ENCODE assay signal across 18 cellular contexts in genomic region chr18:77119851-77120491, GRCh38. TPM values are rescaled to one million over a fixed set of nuclear protein-coding genes. Genes with fewer than 3 reads are reported as not detected.
A peak's percentile ranks its signal among the peaks of the same experiment; 100 is the strongest.
DNase-seq lines count a peak whose midpoint lies in the region; ATAC-seq lines count a peak whose summit lies in the region.
"Had no signal": no experiment of that assay in that cellular context is flagged by ENCODE, and none has a peak within 500 bp of the region (broad histone marks: within the 10 kb centered on the region; RNA-seq: fewer than 3 reads in every experiment).

No MANE protein-coding gene starts in this region.

- peak overlapping the region; percentile 58 to 98 (median 84) for H3K4me2 ChIP-seq in BLaER1 treated with 17β-estradiol and CSF1 and Interleukin-3, amounts not matched to agents 10 nM and 100 nM

- no peaks in the 10 kb centered on the region for H3K9me3 Mint-ChIP-seq in CD8-positive, alpha-beta memory T cell
- H3K9me3 Mint-ChIP-seq in activated T-cell treated with anti-CD3 and anti-CD28 coated beads, Interleukin-2, amount 50 U/mL, for 72 hours, result peaks cover 0 to 3% of the 10 kb centered on the region in 2 donors
- H3K9me3 Mint-ChIP-seq: H9 had no signal

- peaks cover 44 to 89% (median 73%) of the 10 kb centered on the region in 11 experiments for H3K36me3 ChIP-seq in BLaER1 treated with 17β-estradiol and CSF1 and Interleukin-3, amounts not matched to agents 10 nM and 100 nM
- H3K36me3 ChIP-seq in CD8-positive, alpha-beta memory T cell (ENCODE audit: insufficient read depth, low read length), result peaks cover 4% of the 10 kb centered on the region
- H3K36me3 ChIP-seq: adrenal gland had no signal

- CTCF ChIA-PET in CD8-positive, alpha-beta memory T cell (lab: Charles Lee), result interaction anchor here (0.7 to 6.5 kb wide), 2 partner anchors 12 kb away, joined by 3 to 56 read pairs; partner anchors contain the start of gene MBP

- peaks cover 80 to 92% (median 91%) of the 10 kb centered on the region in 3 donors for H3K4me1 Mint-ChIP-seq in CD8-positive, alpha-beta memory T cell
- H3K4me1 Mint-ChIP-seq in activated T-cell treated with anti-CD3 and anti-CD28 coated beads, Interleukin-2, amount 50 U/mL, for 72 hours (ENCODE audit: low read depth), result peaks cover 86% of the 10 kb centered on the region

- POLR2A ChIA-PET in CD8-positive, alpha-beta memory T cell (lab: Charles Lee), result interaction anchor here (0.9 kb wide), 1 partner anchor 11 kb away, joined by 4 read pairs; no protein-coding TSS in a partner anchor

- H4K20me1 ChIP-seq in BLaER1 treated with 17β-estradiol and CSF1 and Interleukin-3, amounts not matched to agents 10 nM and 100 nM, result peaks cover 28 to 93% (median 85%) of the 10 kb centered on the region in 11 experiments; a peak in 19 of 22 replicates

- ATAC-seq in activated T-cell treated with anti-CD3 and anti-CD28 coated beads, Interleukin-2, amount 50 U/mL, for 72 hours (replicated peaks in 1 of 2), result no peak
- no peak for ATAC-seq in HG03039 (IDR thresholded peaks at IDR 0.05; ENCODE audit: unreplicated experiment)
- ATAC-seq in HG03045 (IDR thresholded peaks at IDR 0.05; ENCODE audit: unreplicated experiment), result no peak
- ATAC-seq: K562 had no signal

- no peak for DNase-seq in CD8-positive, alpha-beta memory T cell
- DNase-seq in activated T-cell treated with anti-CD3 and anti-CD28 coated beads, Interleukin-2, amount 50 U/mL, for 72 hours, result no peak
- DNase-seq in mesenteric fat pad (ENCODE audit: low spot score), result peak; percentile 76
- no peak for DNase-seq in effector CD8-positive, alpha-beta T cell (lab: John Stamatoyannopoulos, UW)
- DNase-seq in NCI-H345 treated with DMSO at 0.1 percent for 48 hours (lab: John Stamatoyannopoulos, UW; ENCODE audit: unreplicated experiment), result no peak
- DNase-seq: activated CD4-positive, CD25-positive, alpha-beta regulatory T cell treated with anti-CD3 and anti-CD28 coated beads, Interleukin-2, amount 50 U/mL, for 72 hours; esophagus squamous epithelium; H9; NCI-H1930; SHP77 treated with DMSO at 0.1 percent for 48 hours; stimulated activated CD4-positive, alpha-beta T cell treated with anti-CD3 and anti-CD28 coated beads, Interleukin-4, amount 100 ng/mL, for 1 hour had no signal

- H3K4me3 Mint-ChIP-seq in CD8-positive, alpha-beta memory T cell, result peak overlapping the region in 2 of 7 donors; percentile 11 to 38
- H3K4me3 Mint-ChIP-seq in activated T-cell treated with anti-CD3 and anti-CD28 coated beads, Interleukin-2, amount 50 U/mL, for 72 hours, result no peak overlapping the region
- H3K4me3 Mint-ChIP-seq: H9 had no signal

- no peaks in the 10 kb centered on the region for H3K27me3 Mint-ChIP-seq in CD8-positive, alpha-beta memory T cell
- no peaks in the 10 kb centered on the region for H3K27me3 Mint-ChIP-seq in activated T-cell treated with anti-CD3 and anti-CD28 coated beads, Interleukin-2, amount 50 U/mL, for 72 hours (ENCODE audit: low read depth)
- H3K27me3 Mint-ChIP-seq: progenitor cell of endocrine pancreas had no signal

- H3K27ac Mint-ChIP-seq in CD8-positive, alpha-beta memory T cell, result peak overlapping the region in 6 of 8 donors; percentile 12 to 96 (median 80)
- H3K27ac Mint-ChIP-seq in activated T-cell treated with anti-CD3 and anti-CD28 coated beads, Interleukin-2, amount 50 U/mL, for 72 hours, result peak overlapping the region; percentile 18
- H3K27ac Mint-ChIP-seq: progenitor cell of endocrine pancreas had no signal

- peak overlapping the region; percentile 45 to 74 (median 64); a peak in 20 of 22 replicates for H3K27ac ChIP-seq in BLaER1 treated with 17β-estradiol and CSF1 and Interleukin-3, amounts not matched to agents 10 nM and 100 nM
- no peak overlapping the region for H3K27ac ChIP-seq in CD8-positive, alpha-beta memory T cell (ENCODE audit: low read depth, low read length)
- H3K27ac ChIP-seq: adrenal gland, esophagus squamous epithelium had no signal

- H3K4me1 ChIP-seq in BLaER1 treated with 17β-estradiol and CSF1 and Interleukin-3, amounts not matched to agents 10 nM and 100 nM, result peaks cover 85 to 95% (median 93%) of the 10 kb centered on the region in 10 experiments
- H3K4me1 ChIP-seq in CD8-positive, alpha-beta memory T cell (ENCODE audit: insufficient read depth, low read length), result peaks cover 85% of the 10 kb centered on the region

- H3K36me3 Mint-ChIP-seq in CD8-positive, alpha-beta memory T cell, result peaks cover 0 to 65% (median 9%) of the 10 kb centered on the region in 3 donors
- peaks cover 8 to 29% of the 10 kb centered on the region in 2 donors for H3K36me3 Mint-ChIP-seq in activated T-cell treated with anti-CD3 and anti-CD28 coated beads, Interleukin-2, amount 50 U/mL, for 72 hours (ENCODE audit: insufficient read depth in 2 of 2)

- H3K27me3 ChIP-seq in BLaER1 treated with 17β-estradiol and CSF1 and Interleukin-3, amounts not matched to agents 10 nM and 100 nM, result no peaks in the 10 kb centered on the region
- H3K27me3 ChIP-seq in CD8-positive, alpha-beta memory T cell (ENCODE audit: insufficient read depth, low read length, poor library complexity, severe bottlenecking), result no peaks in the 10 kb centered on the region
- H3K27me3 ChIP-seq: adrenal gland, esophagus squamous epithelium had no signal

- no peaks in the 10 kb centered on the region for H3K9me3 ChIP-seq in BLaER1 treated with 17β-estradiol and CSF1 and Interleukin-3, amounts not matched to agents 10 nM and 100 nM (replicated peaks in 1 of 11)
- H3K9me3 ChIP-seq in CD8-positive, alpha-beta memory T cell (ENCODE audit: low read length), result no peaks in the 10 kb centered on the region
- H3K9me3 ChIP-seq: adrenal gland, esophagus squamous epithelium had no signal

- H3K4me3 ChIP-seq in BLaER1 treated with 17β-estradiol and CSF1 and Interleukin-3, amounts not matched to agents 10 nM and 100 nM, result 0 out of 20 replicates have a peak overlapping the region, but pooled peaks of 1 of the 10 experiments have one; percentile 11
- H3K4me3 ChIP-seq in CD8-positive, alpha-beta memory T cell (ENCODE audit: low read length), result no peak overlapping the region
- H3K4me3 ChIP-seq: adrenal gland, esophagus squamous epithelium, K562, skin epidermis had no signal

- H3K9ac ChIP-seq in BLaER1 treated with 17β-estradiol and CSF1 and Interleukin-3, amounts not matched to agents 10 nM and 100 nM, result peak overlapping the region; percentile 20 to 69 (median 47); a peak in 16 of 22 replicates

RNA-seq across cellular contexts. Expression of gene MBP, which starts 12.6 kb away (rescaled TPM):
- 10 to 100 TPM; 59.5 to 60.0 TPM for total RNA-seq in CD8-positive, alpha-beta memory T cell
- 196 TPM for polyA plus RNA-seq in CD8-positive, alpha-beta memory T cell
- total RNA-seq in activated T-cell treated with anti-CD3 and anti-CD28 coated beads, Interleukin-2, amount 50 U/mL, for 72 hours, result 100 to 1,000 TPM; 101 to 107 TPM
- 45.2 TPM for total RNA-seq in mesenteric fat pad
- polyA plus RNA-seq: K562 had no signal
